Comparison of ENCODE assay signal across 8 cellular contexts in the genomic region with DNA sequence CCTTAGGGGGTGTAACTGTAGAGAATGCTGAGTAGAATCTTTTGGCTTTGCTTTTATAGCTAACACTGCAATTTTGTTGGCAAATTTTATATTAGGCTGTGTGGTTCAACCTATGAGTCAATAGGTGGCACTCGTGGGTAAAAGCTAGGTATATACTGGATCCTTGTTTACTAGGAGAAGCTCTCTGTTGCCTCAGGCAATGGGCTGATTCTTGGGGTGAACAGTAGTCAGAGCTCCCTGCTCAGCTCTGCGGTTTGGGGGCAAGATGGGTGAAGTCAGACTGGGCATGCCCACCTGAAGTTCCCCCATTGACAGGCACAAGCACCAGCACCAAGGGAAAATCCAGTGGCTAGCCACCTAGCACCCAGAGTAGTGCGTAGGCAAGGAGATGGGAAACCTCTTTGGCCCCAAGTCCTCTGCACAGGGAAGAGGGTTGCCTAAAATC.
DNase-seq lines count a peak whose midpoint lies in the region; ATAC-seq and TF ChIP-seq lines count a peak whose summit lies in the region.

No MANE protein-coding gene starts in this region.

- DNase-seq in AG04450 (ENCODE audit: low read depth, low spot score) (no peak), LNCaP clone FGC (ENCODE audit: low read depth) (peak; percentile 19), cerebellar cortex (ENCODE audit: low spot score) (peak; percentile 9), brain microvascular endothelial cell (no peak), A172 (ENCODE audit: low spot score) (no peak)
- no peak for DNase-seq in activated CD4-positive, alpha-beta T cell treated with anti-CD3 and anti-CD28 coated beads for 36 hours
- DNase-seq in activated CD8-positive, alpha-beta memory T cell treated with anti-CD3 and anti-CD28 coated beads, Interleukin-2, amount 10 ng/mL, durations not matched to agents 7 days and 5 days, result no peak

- intact Hi-C loops in activated CD4-positive, alpha-beta T cell treated with anti-CD3 and anti-CD28 coated beads for 36 hours (cut with DNase I, micrococcal nuclease), result no loop called here

- no peaks in the 10 kb centered on the region for H3K4me1 Mint-ChIP-seq in activated CD4-positive, alpha-beta T cell treated with anti-CD3 and anti-CD28 coated beads for 36 hours
- no peaks in the 10 kb centered on the region for H3K4me1 Mint-ChIP-seq in activated CD8-positive, alpha-beta memory T cell treated with anti-CD3 and anti-CD28 coated beads, Interleukin-2, amount 10 ng/mL, durations not matched to agents 7 days and 5 days

- POLR2A ChIA-PET in AG04450 (lab: Yijun Ruan, JAX), result no interaction called here
- POLR2A ChIA-PET in activated CD4-positive, alpha-beta T cell treated with anti-CD3 and anti-CD28 coated beads for 36 hours (lab: Charles Lee), result no interaction called here

- H3K27me3 Mint-ChIP-seq in activated CD4-positive, alpha-beta T cell treated with anti-CD3 and anti-CD28 coated beads for 36 hours, result no peaks in the 10 kb centered on the region
- H3K27me3 Mint-ChIP-seq in activated CD8-positive, alpha-beta memory T cell treated with anti-CD3 and anti-CD28 coated beads, Interleukin-2, amount 10 ng/mL, durations not matched to agents 7 days and 5 days, result no peaks in the 10 kb centered on the region

- peak; percentile 65 for ATAC-seq in GM21515 (IDR thresholded peaks at IDR 0.05; ENCODE audit: unreplicated experiment)
- no peak for ATAC-seq in activated CD4-positive, alpha-beta T cell treated with anti-CD3 and anti-CD28 coated beads for 36 hours
- no peak for ATAC-seq in activated CD8-positive, alpha-beta memory T cell treated with anti-CD3 and anti-CD28 coated beads, Interleukin-2, amount 10 ng/mL, durations not matched to agents 7 days and 5 days

- H3K9me3 ChIP-seq in AG04450 (ENCODE audit: control insufficient read depth, insufficient read depth, low read length), result peaks cover 2% of the 10 kb centered on the region; the same call in 1 of the 2 replicates

- H3K27me3 ChIP-seq in AG04450 (ENCODE audit: control insufficient read depth, insufficient read depth, low read length) (no peaks in the 10 kb centered on the region), brain microvascular endothelial cell (replicated peaks) (no peaks in the 10 kb centered on the region)

- no peak overlapping the region for H3K27ac Mint-ChIP-seq in activated CD4-positive, alpha-beta T cell treated with anti-CD3 and anti-CD28 coated beads for 36 hours
- no peak overlapping the region for H3K27ac Mint-ChIP-seq in activated CD8-positive, alpha-beta memory T cell treated with anti-CD3 and anti-CD28 coated beads, Interleukin-2, amount 10 ng/mL, durations not matched to agents 7 days and 5 days

- H3K4me3 ChIP-seq in AG04450 (ENCODE audit: low read depth, low read length) (no peak overlapping the region), LNCaP clone FGC (ENCODE audit: low read depth, low read length) (no peak overlapping the region), brain microvascular endothelial cell (ENCODE audit: low read depth, low read length) (no peak overlapping the region)

- H3K36me3 ChIP-seq in brain microvascular endothelial cell (replicated peaks), result no peaks in the 10 kb centered on the region

- peak; percentile 22; the same call in 1 of the 2 replicates for TF ChIP-seq CTCF in AG04450 (IDR thresholded peaks at IDR 0.05; ENCODE audit: low read depth, low read length)
- peak; percentile 65 for TF ChIP-seq CTCF in LNCaP clone FGC (IDR thresholded peaks at IDR 0.05; ENCODE audit: control insufficient read depth, extremely low read depth, insufficient read depth)
- TF ChIP-seq CTCF in brain microvascular endothelial cell (IDR thresholded peaks at IDR 0.05; ENCODE audit: low read depth, low read length, missing control alignments), result no peak

- in situ Hi-C loops in brain microvascular endothelial cell (cut with HindIII; ENCODE audit: low pct_ligation_motif_present, low sequenced_read_pairs), result no loop called here

- CTCF ChIA-PET in AG04450 (lab: Charles Lee), result no interaction called here
- CTCF ChIA-PET in activated CD4-positive, alpha-beta T cell treated with anti-CD3 and anti-CD28 coated beads for 36 hours (lab: Charles Lee), result interaction anchor here (1.0 kb wide), 1 partner anchor 201 kb away, joined by 3 read pairs; no protein-coding TSS in a partner anchor
- CTCF ChIA-PET in activated CD8-positive, alpha-beta memory T cell treated with anti-CD3 and anti-CD28 coated beads, Interleukin-2, amount 10 ng/mL, durations not matched to agents 7 days and 5 days (lab: Charles Lee), result interaction anchor here (0.6 kb wide), 1 partner anchor 206 kb away, joined by 3 read pairs; no protein-coding TSS in a partner anchor

- H3K9me3 Mint-ChIP-seq in activated CD4-positive, alpha-beta T cell treated with anti-CD3 and anti-CD28 coated beads for 36 hours (ENCODE audit: low read depth), result peaks cover 7% of the 10 kb centered on the region
- H3K9me3 Mint-ChIP-seq in activated CD8-positive, alpha-beta memory T cell treated with anti-CD3 and anti-CD28 coated beads, Interleukin-2, amount 10 ng/mL, durations not matched to agents 7 days and 5 days (ENCODE audit: low read depth), result no peaks in the 10 kb centered on the region

- H3K36me3 Mint-ChIP-seq in activated CD4-positive, alpha-beta T cell treated with anti-CD3 and anti-CD28 coated beads for 36 hours (ENCODE audit: low read depth), result no peaks in the 10 kb centered on the region
- H3K36me3 Mint-ChIP-seq in activated CD8-positive, alpha-beta memory T cell treated with anti-CD3 and anti-CD28 coated beads, Interleukin-2, amount 10 ng/mL, durations not matched to agents 7 days and 5 days, result no peaks in the 10 kb centered on the region

- H3K27ac ChIP-seq in AG04450 (ENCODE audit: low read depth, low read length), result no peak overlapping the region
- H3K27ac ChIP-seq in brain microvascular endothelial cell, result no peak overlapping the region

- no peak overlapping the region for H3K4me3 Mint-ChIP-seq in activated CD4-positive, alpha-beta T cell treated with anti-CD3 and anti-CD28 coated beads for 36 hours
- no peak overlapping the region for H3K4me3 Mint-ChIP-seq in activated CD8-positive, alpha-beta memory T cell treated with anti-CD3 and anti-CD28 coated beads, Interleukin-2, amount 10 ng/mL, durations not matched to agents 7 days and 5 days

Comparison
In these comparisons a context has a peak if more than half of its experiments do, and no peak if none do; other contexts are left out.
1. DNase-seq: peak in LNCaP clone FGC (single experiment) and cerebellar cortex (single experiment); none in AG04450 (single experiment), brain microvascular endothelial cell (single experiment), activated CD4-positive, alpha-beta T cell treated with anti-CD3 and anti-CD28 coated beads for 36 hours (single experiment), activated CD8-positive, alpha-beta memory T cell treated with anti-CD3 and anti-CD28 coated beads, Interleukin-2, amount 10 ng/mL, durations not matched to agents 7 days and 5 days (single experiment) and A172 (single experiment).